In the genomic region with DNA sequence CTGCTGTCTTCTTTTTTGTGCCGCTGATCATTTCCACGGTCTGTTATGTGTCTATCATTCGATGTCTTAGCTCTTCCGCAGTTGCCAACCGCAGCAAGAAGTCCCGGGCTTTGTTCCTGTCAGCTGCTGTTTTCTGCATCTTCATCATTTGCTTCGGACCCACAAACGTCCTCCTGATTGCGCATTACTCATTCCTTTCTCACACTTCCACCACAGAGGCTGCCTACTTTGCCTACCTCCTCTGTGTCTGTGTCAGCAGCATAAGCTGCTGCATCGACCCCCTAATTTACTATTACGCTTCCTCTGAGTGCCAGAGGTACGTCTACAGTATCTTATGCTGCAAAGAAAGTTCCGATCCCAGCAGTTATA, we compare ENCODE assay signal across 1 cellular context.
A peak's percentile ranks its signal among the peaks of the same experiment; 100 is the strongest.
TF ChIP-seq lines count a peak whose summit lies in the region.

No MANE protein-coding gene starts in this region.

TF ChIP-seq in GM12878, 131 proteins besides CTCF, POLR2A, EP300 and RAD21 (continued from another document):
- TF ChIP-seq, protein P1, sequence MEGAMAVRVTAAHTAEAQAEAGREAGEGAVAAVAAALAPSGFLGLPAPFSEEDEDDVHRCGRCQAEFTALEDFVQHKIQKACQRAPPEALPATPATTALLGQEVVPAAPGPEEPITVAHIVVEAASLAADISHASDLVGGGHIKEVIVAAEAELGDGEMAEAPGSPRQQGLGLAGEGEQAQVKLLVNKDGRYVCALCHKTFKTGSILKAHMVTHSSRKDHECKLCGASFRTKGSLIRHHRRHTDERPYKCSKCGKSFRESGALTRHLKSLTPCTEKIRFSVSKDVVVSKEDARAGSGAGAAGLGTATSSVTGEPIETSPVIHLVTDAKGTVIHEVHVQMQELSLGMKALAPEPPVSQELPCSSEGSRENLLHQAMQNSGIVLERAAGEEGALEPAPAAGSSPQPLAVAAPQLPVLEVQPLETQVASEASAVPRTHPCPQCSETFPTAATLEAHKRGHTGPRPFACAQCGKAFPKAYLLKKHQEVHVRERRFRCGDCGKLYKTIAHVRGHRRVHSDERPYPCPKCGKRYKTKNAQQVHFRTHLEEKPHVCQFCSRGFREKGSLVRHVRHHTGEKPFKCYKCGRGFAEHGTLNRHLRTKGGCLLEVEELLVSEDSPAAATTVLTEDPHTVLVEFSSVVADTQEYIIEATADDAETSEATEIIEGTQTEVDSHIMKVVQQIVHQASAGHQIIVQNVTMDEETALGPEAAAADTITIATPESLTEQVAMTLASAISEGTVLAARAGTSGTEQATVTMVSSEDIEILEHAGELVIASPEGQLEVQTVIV (IDR thresholded peaks at IDR 0.05; ENCODE audit: borderline replicate concordance, partially characterized antibody) = peak; percentile 57
- TF ChIP-seq TCF12 (IDR thresholded peaks at IDR 0.05; ENCODE audit: low read depth, low read length) (peak; percentile 96), SMC3 (IDR thresholded peaks at IDR 0.05; ENCODE audit: borderline replicate concordance, low read length) (no peak), PAX5 (IDR thresholded peaks at IDR 0.05; ENCODE audit: borderline replicate concordance, low read depth, low read length) (peak; percentile 99), ZNF24 (IDR thresholded peaks at IDR 0.05) (peak; percentile 80), CBX3 (IDR thresholded peaks at IDR 0.05; ENCODE audit: borderline replicate concordance, low read depth) (no peak), STAT1 (conservative IDR thresholded peaks at IDR 0.05) (no peak), HCFC1 (IDR thresholded peaks at IDR 0.05; ENCODE audit: low read length) (no peak), ZNF207 (IDR thresholded peaks at IDR 0.05; ENCODE audit: borderline replicate concordance) (peak; percentile 62; the same call in 1 of the 2 replicates), SRF (IDR thresholded peaks at IDR 0.05; ENCODE audit: low read depth in 2 of 2, low read length in 2 of 2) (no peak), IKZF1 (conservative IDR thresholded peaks at IDR 0.05) (peak; percentile 96), CEBPB (IDR thresholded peaks at IDR 0.05; ENCODE audit: borderline replicate concordance in 1 of 2, low read depth in 2 of 2, low read length in 2 of 2) (no peak), NR2C2 (IDR thresholded peaks at IDR 0.05; ENCODE audit: borderline replicate concordance, control insufficient read depth, insufficient read length, low read depth) (no peak), SUZ12 (IDR thresholded peaks at IDR 0.05; ENCODE audit: unreplicated experiment) (no peak), YBX1 (IDR thresholded peaks at IDR 0.05) (no peak), BACH1 (IDR thresholded peaks at IDR 0.05; ENCODE audit: borderline replicate concordance) (peak; percentile 97; the same call in 1 of the 2 replicates), MYB (IDR thresholded peaks at IDR 0.05; ENCODE audit: borderline replicate concordance, low read depth, low read length) (peak; percentile 97), ZNF217 (IDR thresholded peaks at IDR 0.05) (peak; percentile 98), POLR2AphosphoS5 (IDR thresholded peaks at IDR 0.05; ENCODE audit: low read length) (peak; percentile 78), SP1 (IDR thresholded peaks at IDR 0.05; ENCODE audit: low read depth, low read length) (peak; percentile 71), TCF7 (IDR thresholded peaks at IDR 0.05; ENCODE audit: borderline replicate concordance) (no peak), MEF2A (IDR thresholded peaks at IDR 0.05; ENCODE audit: insufficient read depth, low read depth, low read length) (peak; percentile 85), CHD4 (IDR thresholded peaks at IDR 0.05) (no peak), FOXK2 (IDR thresholded peaks at IDR 0.05) (no peak), BRCA1 (IDR thresholded peaks at IDR 0.05; ENCODE audit: low read depth, low read length) (no peak), RCOR1 (conservative IDR thresholded peaks at IDR 0.05; ENCODE audit: low read depth, low read length) (peak; percentile 97; the same call in 1 of the 2 replicates), KDM1A (IDR thresholded peaks at IDR 0.05; ENCODE audit: borderline replicate concordance) (no peak), KLF5 (IDR thresholded peaks at IDR 0.05; ENCODE audit: partially characterized antibody) (peak; percentile 83), IRF4 (IDR thresholded peaks at IDR 0.05; ENCODE audit: low read depth, low read length) (peak; percentile 95), TARDBP (IDR thresholded peaks at IDR 0.05; ENCODE audit: borderline replicate concordance) (no peak)
- TF ChIP-seq, protein P2, sequence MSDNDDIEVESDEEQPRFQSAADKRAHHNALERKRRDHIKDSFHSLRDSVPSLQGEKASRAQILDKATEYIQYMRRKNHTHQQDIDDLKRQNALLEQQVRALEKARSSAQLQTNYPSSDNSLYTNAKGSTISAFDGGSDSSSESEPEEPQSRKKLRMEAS (IDR thresholded peaks at IDR 0.05; ENCODE audit: low read depth, low read length) = peak; percentile 49; the same call in 1 of the 2 replicates
- TF ChIP-seq, protein P3, sequence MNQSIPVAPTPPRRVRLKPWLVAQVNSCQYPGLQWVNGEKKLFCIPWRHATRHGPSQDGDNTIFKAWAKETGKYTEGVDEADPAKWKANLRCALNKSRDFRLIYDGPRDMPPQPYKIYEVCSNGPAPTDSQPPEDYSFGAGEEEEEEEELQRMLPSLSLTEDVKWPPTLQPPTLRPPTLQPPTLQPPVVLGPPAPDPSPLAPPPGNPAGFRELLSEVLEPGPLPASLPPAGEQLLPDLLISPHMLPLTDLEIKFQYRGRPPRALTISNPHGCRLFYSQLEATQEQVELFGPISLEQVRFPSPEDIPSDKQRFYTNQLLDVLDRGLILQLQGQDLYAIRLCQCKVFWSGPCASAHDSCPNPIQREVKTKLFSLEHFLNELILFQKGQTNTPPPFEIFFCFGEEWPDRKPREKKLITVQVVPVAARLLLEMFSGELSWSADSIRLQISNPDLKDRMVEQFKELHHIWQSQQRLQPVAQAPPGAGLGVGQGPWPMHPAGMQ (IDR thresholded peaks at IDR 0.05; ENCODE audit: borderline replicate concordance) = no peak; the same call in 1 of the 2 replicates
- TF ChIP-seq, protein P4, sequence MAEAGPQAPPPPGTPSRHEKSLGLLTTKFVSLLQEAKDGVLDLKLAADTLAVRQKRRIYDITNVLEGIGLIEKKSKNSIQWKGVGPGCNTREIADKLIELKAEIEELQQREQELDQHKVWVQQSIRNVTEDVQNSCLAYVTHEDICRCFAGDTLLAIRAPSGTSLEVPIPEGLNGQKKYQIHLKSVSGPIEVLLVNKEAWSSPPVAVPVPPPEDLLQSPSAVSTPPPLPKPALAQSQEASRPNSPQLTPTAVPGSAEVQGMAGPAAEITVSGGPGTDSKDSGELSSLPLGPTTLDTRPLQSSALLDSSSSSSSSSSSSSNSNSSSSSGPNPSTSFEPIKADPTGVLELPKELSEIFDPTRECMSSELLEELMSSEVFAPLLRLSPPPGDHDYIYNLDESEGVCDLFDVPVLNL (IDR thresholded peaks at IDR 0.05; ENCODE audit: low read depth, low read length) = no peak
- TF ChIP-seq, protein P5, sequence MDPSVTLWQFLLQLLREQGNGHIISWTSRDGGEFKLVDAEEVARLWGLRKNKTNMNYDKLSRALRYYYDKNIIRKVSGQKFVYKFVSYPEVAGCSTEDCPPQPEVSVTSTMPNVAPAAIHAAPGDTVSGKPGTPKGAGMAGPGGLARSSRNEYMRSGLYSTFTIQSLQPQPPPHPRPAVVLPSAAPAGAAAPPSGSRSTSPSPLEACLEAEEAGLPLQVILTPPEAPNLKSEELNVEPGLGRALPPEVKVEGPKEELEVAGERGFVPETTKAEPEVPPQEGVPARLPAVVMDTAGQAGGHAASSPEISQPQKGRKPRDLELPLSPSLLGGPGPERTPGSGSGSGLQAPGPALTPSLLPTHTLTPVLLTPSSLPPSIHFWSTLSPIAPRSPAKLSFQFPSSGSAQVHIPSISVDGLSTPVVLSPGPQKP (IDR thresholded peaks at IDR 0.05; ENCODE audit: low read depth, low read length) = no peak
- TF ChIP-seq, protein P6, sequence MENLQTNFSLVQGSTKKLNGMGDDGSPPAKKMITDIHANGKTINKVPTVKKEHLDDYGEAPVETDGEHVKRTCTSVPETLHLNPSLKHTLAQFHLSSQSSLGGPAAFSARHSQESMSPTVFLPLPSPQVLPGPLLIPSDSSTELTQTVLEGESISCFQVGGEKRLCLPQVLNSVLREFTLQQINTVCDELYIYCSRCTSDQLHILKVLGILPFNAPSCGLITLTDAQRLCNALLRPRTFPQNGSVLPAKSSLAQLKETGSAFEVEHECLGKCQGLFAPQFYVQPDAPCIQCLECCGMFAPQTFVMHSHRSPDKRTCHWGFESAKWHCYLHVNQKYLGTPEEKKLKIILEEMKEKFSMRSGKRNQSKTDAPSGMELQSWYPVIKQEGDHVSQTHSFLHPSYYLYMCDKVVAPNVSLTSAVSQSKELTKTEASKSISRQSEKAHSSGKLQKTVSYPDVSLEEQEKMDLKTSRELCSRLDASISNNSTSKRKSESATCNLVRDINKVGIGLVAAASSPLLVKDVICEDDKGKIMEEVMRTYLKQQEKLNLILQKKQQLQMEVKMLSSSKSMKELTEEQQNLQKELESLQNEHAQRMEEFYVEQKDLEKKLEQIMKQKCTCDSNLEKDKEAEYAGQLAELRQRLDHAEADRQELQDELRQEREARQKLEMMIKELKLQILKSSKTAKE (IDR thresholded peaks at IDR 0.05; ENCODE audit: low read depth, poor library complexity, severe bottlenecking) = peak; percentile 96
